In the genomic region with DNA sequence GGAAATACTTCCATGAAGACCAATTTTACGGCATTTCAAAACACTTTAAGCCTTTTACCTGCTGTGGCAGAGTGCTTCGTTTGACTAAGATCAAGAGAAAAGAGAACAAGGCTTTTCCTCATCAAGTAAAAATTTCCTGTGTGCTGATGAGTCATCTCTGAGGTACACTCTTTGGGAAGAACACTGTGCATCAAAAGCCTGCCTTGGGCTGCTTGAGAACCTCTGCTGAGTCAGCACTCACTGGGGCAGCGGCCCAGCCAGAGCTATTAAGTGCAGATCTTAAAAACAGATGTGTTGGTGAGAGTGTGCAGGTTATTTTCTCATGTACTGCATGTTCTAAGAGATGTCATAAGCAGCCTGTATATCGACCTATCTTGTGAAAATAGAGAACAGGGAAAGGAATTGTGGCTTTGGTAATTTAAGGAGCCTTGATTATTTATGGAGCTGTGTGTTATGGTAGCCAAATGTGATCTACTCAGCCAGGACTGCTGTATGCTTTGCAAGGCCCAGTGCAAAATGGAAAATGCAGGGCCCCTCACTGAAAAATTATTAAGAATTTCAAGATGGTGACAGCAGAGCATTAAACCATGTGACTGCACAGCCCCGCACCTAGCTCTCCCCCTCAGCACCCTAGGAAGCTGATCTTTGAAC, we compare ENCODE assay signal across 9 cellular contexts.
A peak's percentile ranks its signal among the peaks of the same experiment; 100 is the strongest.
DNase-seq lines count a peak whose midpoint lies in the region; ATAC-seq, FAIRE-seq and TF ChIP-seq lines count a peak whose summit lies in the region.
"Had no signal": no experiment of that assay in that cellular context is flagged by ENCODE, and none has a peak within 500 bp of the region (broad histone marks: within the 10 kb centered on the region; RNA-seq: fewer than 3 reads in every experiment).

No MANE protein-coding gene starts in this region.

- peak; percentile 9 for DNase-seq in NCI-H446 treated with DMSO at 0.1 percent for 48 hours (lab: John Stamatoyannopoulos, UW)
- DNase-seq in NCI-H446 (lab: John Stamatoyannopoulos, UW) = no peak
- DNase-seq in NCI-H2227 (lab: John Stamatoyannopoulos, UW; ENCODE audit: unreplicated experiment) = peak; percentile 29
- DNase-seq in K562 (ENCODE audit: extremely low read depth in 1 of 4, low spot score in 3 of 4) = peak; percentile 67 to 88 (median 73)
- peak; percentile 98 for DNase-seq in kidney epithelial cell (ENCODE audit: low read depth)
- DNase-seq in suprapubic skin (ENCODE audit: low spot score in 2 of 2) = no peak
- no peak for DNase-seq in NCI-H2107 treated with DMSO at 0.1 percent for 48 hours (lab: John Stamatoyannopoulos, UW; ENCODE audit: unreplicated experiment)

- peak overlapping the region in 1 of 2 experiments; percentile 52; a peak in 2 of 4 replicates for H3K9ac ChIP-seq in K562 (ENCODE audit: insufficient read depth in 1 of 2, low read depth in 2 of 2, low read length in 2 of 2)
- H3K9ac ChIP-seq: BLaER1 had no signal

- peak overlapping the region; percentile 28 for H3K4me3 ChIP-seq in K562
- no peak overlapping the region for H3K4me3 ChIP-seq in kidney epithelial cell (ENCODE audit: low read depth, low read length)
- no peak overlapping the region for H3K4me3 ChIP-seq in suprapubic skin
- H3K4me3 ChIP-seq: BLaER1 had no signal

- peaks cover 2 to 27% of the 10 kb centered on the region in 2 experiments; a peak in 2 of 5 replicates for H3K4me1 ChIP-seq in K562 (replicated peaks in 1 of 2; ENCODE audit: control insufficient read depth in 2 of 2, insufficient read depth in 2 of 2, low read length in 2 of 2)
- H3K4me1 ChIP-seq in suprapubic skin = peaks cover 49% of the 10 kb centered on the region

- TF ChIP-seq CTCF in K562 (IDR thresholded peaks at IDR 0.05 in 2 of 3, conservative IDR thresholded peaks at IDR 0.05 in 1 of 3; ENCODE audit: insufficient read depth in 2 of 3, low read depth in 1 of 3, low read length in 3 of 3) = no peak
- no peak for TF ChIP-seq CTCF in kidney epithelial cell (IDR thresholded peaks at IDR 0.05; ENCODE audit: insufficient read depth, low read length, poor library complexity, severe bottlenecking)
- TF ChIP-seq CTCF in suprapubic skin (IDR thresholded peaks at IDR 0.05) = no peak

- no peak for TF ChIP-seq POLR2A in K562 (conservative IDR thresholded peaks at IDR 0.05)
- no peak for TF ChIP-seq POLR2A in suprapubic skin (IDR thresholded peaks at IDR 0.05)

- peak overlapping the region; percentile 72 for H3K27ac ChIP-seq in K562 (ENCODE audit: extremely low read depth, low read depth, low read length)
- H3K27ac ChIP-seq in suprapubic skin = peak overlapping the region; percentile 78
- H3K27ac ChIP-seq: BLaER1 had no signal

- CTCF ChIA-PET in K562 (lab: Yijun Ruan, JAX; ENCODE audit: low intra/inter-chr PET ratio) = interaction anchor here (1.0 to 1.4 kb wide), 3 partner anchors 74 to 274 kb away, joined by 3 to 4 read pairs (median 3); no protein-coding TSS in a partner anchor

- no peaks in the 10 kb centered on the region for H3K79me2 ChIP-seq in K562 (ENCODE audit: control insufficient read depth, insufficient read depth, low read length)

- in situ Hi-C loops in K562 (cut with MboI) = loop anchor here (5.0 to 10.0 kb wide), 2 partner anchors 66 to 263 kb away; no protein-coding TSS in a partner anchor

- intact Hi-C loops in K562 (cut with micrococcal nuclease) = loop anchor here (5.0 kb wide), 1 partner anchor 161 kb away; no protein-coding TSS in a partner anchor

- TF ChIP-seq RAD21 in K562 (CRISPR knock-in tag; conservative IDR thresholded peaks at IDR 0.05 in 1 of 2, IDR thresholded peaks at IDR 0.05 in 1 of 2) = peak in 1 of 2 experiments; percentile 3; a peak in 1 of 4 replicates

- peak; percentile 90 for FAIRE-seq in K562 (lab: Jason Lieb, UNC)

- ATAC-seq in K562 (peak; percentile 93), GM21423 (IDR thresholded peaks at IDR 0.05; ENCODE audit: unreplicated experiment) (no peak)

- H3K27me3 ChIP-seq in K562 (ENCODE audit: control insufficient read depth in 2 of 2, insufficient read depth in 2 of 2, low read length in 2 of 2) (no peaks in the 10 kb centered on the region), kidney epithelial cell (ENCODE audit: control insufficient read depth, insufficient read depth, low read length) (no peaks in the 10 kb centered on the region), suprapubic skin (no peaks in the 10 kb centered on the region)
- H3K27me3 ChIP-seq: BLaER1 had no signal

- H3K9me3 ChIP-seq in K562 (replicated peaks; ENCODE audit: control insufficient read depth, insufficient read depth, low read depth, low read length) = no peaks in the 10 kb centered on the region
- H3K9me3 ChIP-seq in suprapubic skin = no peaks in the 10 kb centered on the region
- H3K9me3 ChIP-seq: BLaER1 had no signal

- POLR2A ChIA-PET in K562 (lab: Yijun Ruan, JAX) = interaction anchor here (0.6 to 1.9 kb wide), 5 partner anchors 10 to 476 kb away, joined by 3 to 8 read pairs (median 4); no protein-coding TSS in a partner anchor

- no peaks in the 10 kb centered on the region for H4K20me1 ChIP-seq in K562 (replicated peaks; ENCODE audit: control insufficient read depth, insufficient read depth, low read length)
- H4K20me1 ChIP-seq: BLaER1 had no signal

- WGBS in K562 (ENCODE audit: insufficient coverage, low coverage, missing lambda C conversion rate) = 14% methylated on average over 5 of the region's 5 CpGs
- WGBS in suprapubic skin = 41% methylated on average over 5 of the region's 5 CpGs

- BruUV-seq in K562 (replicated peaks; lab: Mats Ljungman, UMichigan) = no TSS peak

- no peaks in the 10 kb centered on the region for H3K9me1 ChIP-seq in K562 (ENCODE audit: control insufficient read depth, insufficient read depth, low read length)

- peak; percentile 55 for TF ChIP-seq EP300 in K562 (IDR thresholded peaks at IDR 0.05; ENCODE audit: low read length)
- TF ChIP-seq EP300 in suprapubic skin (IDR thresholded peaks at IDR 0.05) = no peak

- peak overlapping the region; percentile 80 for H3K4me2 ChIP-seq in K562 (ENCODE audit: insufficient read depth, low read length)
- H3K4me2 ChIP-seq: BLaER1 had no signal

- H2AFZ ChIP-seq in K562 (ENCODE audit: low read depth, low read length) = peak overlapping the region; percentile 95

- H3K36me3 ChIP-seq in K562 (ENCODE audit: control insufficient read depth, insufficient read depth, low read length) (no peaks in the 10 kb centered on the region), kidney epithelial cell (ENCODE audit: control insufficient read depth, insufficient read depth, low read length) (no peaks in the 10 kb centered on the region), suprapubic skin (peaks cover 5% of the 10 kb centered on the region)
- H3K36me3 ChIP-seq: BLaER1 had no signal

TF ChIP-seq in K562, 482 proteins besides CTCF, POLR2A, EP300 and RAD21 (continues in another document):
- TF ChIP-seq ZSCAN32 (CRISPR knock-in tag; IDR thresholded peaks at IDR 0.05) (no peak), ZNF146 (CRISPR knock-in tag; IDR thresholded peaks at IDR 0.05; ENCODE audit: unreplicated experiment) (no peak), MAFK (IDR thresholded peaks at IDR 0.05; ENCODE audit: low read length) (peak; percentile 100), GABPA (tag; conservative IDR thresholded peaks at IDR 0.05; ENCODE audit: low read depth) (no peak), KAT8 (IDR thresholded peaks at IDR 0.05; ENCODE audit: low read depth) (no peak), KAT7 (CRISPR knock-in tag; IDR thresholded peaks at IDR 0.05; ENCODE audit: borderline replicate concordance) (no peak), ZEB2 (IDR thresholded peaks at IDR 0.05) (peak; percentile 55; the same call in 1 of the 2 replicates), MYNN (IDR thresholded peaks at IDR 0.05) (0 out of 2 replicates have a peak, but pooled peaks have one; percentile 6), MYNN (CRISPR knock-in tag; IDR thresholded peaks at IDR 0.05) (no peak), SMARCC2 (IDR thresholded peaks at IDR 0.05; ENCODE audit: low read depth) (peak; percentile 70), MCM7 (IDR thresholded peaks at IDR 0.05) (no peak), ZNF830 (CRISPR knock-in tag; IDR thresholded peaks at IDR 0.05) (no peak), U2AF1 (optimal IDR thresholded peaks at IDR 0.05; ENCODE audit: low read depth, low read length) (no peak), NFE2 (IDR thresholded peaks at IDR 0.05; ENCODE audit: low read depth) (peak; percentile 94), GTF2F1 (IDR thresholded peaks at IDR 0.05; ENCODE audit: low read depth, low read length) (no peak), NFIX (CRISPR knock-in tag; IDR thresholded peaks at IDR 0.05; ENCODE audit: low read depth) (no peak), NBN (IDR thresholded peaks at IDR 0.05; ENCODE audit: low read depth) (peak; percentile 15; the same call in 1 of the 2 replicates), ETV5 (CRISPR knock-in tag; IDR thresholded peaks at IDR 0.05; ENCODE audit: low read depth) (no peak), BACH1 (tag; IDR thresholded peaks at IDR 0.05) (peak; percentile 95), ZNF217 (CRISPR knock-in tag; IDR thresholded peaks at IDR 0.05) (no peak)
- TF ChIP-seq, protein P1, sequence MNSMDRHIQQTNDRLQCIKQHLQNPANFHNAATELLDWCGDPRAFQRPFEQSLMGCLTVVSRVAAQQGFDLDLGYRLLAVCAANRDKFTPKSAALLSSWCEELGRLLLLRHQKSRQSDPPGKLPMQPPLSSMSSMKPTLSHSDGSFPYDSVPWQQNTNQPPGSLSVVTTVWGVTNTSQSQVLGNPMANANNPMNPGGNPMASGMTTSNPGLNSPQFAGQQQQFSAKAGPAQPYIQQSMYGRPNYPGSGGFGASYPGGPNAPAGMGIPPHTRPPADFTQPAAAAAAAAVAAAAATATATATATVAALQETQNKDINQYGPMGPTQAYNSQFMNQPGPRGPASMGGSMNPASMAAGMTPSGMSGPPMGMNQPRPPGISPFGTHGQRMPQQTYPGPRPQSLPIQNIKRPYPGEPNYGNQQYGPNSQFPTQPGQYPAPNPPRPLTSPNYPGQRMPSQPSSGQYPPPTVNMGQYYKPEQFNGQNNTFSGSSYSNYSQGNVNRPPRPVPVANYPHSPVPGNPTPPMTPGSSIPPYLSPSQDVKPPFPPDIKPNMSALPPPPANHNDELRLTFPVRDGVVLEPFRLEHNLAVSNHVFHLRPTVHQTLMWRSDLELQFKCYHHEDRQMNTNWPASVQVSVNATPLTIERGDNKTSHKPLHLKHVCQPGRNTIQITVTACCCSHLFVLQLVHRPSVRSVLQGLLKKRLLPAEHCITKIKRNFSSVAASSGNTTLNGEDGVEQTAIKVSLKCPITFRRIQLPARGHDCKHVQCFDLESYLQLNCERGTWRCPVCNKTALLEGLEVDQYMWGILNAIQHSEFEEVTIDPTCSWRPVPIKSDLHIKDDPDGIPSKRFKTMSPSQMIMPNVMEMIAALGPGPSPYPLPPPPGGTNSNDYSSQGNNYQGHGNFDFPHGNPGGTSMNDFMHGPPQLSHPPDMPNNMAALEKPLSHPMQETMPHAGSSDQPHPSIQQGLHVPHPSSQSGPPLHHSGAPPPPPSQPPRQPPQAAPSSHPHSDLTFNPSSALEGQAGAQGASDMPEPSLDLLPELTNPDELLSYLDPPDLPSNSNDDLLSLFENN (IDR thresholded peaks at IDR 0.05; ENCODE audit: low read depth in 2 of 2, low read length in 2 of 2) = no peak

Comparison
In these comparisons a context has a peak if more than half of its experiments do, and no peak if none do; other contexts are left out.
1. DNase-seq: peak in NCI-H446 treated with DMSO at 0.1 percent for 48 hours (single experiment), NCI-H2227 (single experiment), K562 (4 of 4) and kidney epithelial cell (single experiment); none in NCI-H446 (0 of 2), suprapubic skin (0 of 2) and NCI-H2107 treated with DMSO at 0.1 percent for 48 hours (single experiment).